In genomic region chr13:53137777-53138176, GRCh38 we compare ENCODE assay signal across 11 cellular contexts.
DNase-seq lines count a peak whose midpoint lies in the region; ATAC-seq, FAIRE-seq and TF ChIP-seq lines count a peak whose summit lies in the region.
"Had no signal": no experiment of that assay in that cellular context is flagged by ENCODE, and none has a peak within 500 bp of the region (broad histone marks: within the 10 kb centered on the region; RNA-seq: fewer than 3 reads in every experiment).

No MANE protein-coding gene starts in this region.

- FAIRE-seq in GM12891 (lab: Jason Lieb, UNC), result no peak

- no peak for TF ChIP-seq POLR2A in GM12891 (IDR thresholded peaks at IDR 0.05; ENCODE audit: low read depth, low read length)

- no peaks in the 10 kb centered on the region for H3K4me1 Mint-ChIP-seq in nephron
- H3K4me1 Mint-ChIP-seq: central memory CD8-positive, alpha-beta T cell had no signal

- H3K4me3 Mint-ChIP-seq in nephron, result no peak overlapping the region
- H3K4me3 Mint-ChIP-seq: central memory CD8-positive, alpha-beta T cell had no signal

- H3K36me3 ChIP-seq in colonic mucosa (no peaks in the 10 kb centered on the region), mucosa of descending colon (ENCODE audit: low read depth) (no peaks in the 10 kb centered on the region)
- H3K36me3 ChIP-seq: transverse colon had no signal

- TF ChIP-seq CTCF in AG04450 (IDR thresholded peaks at IDR 0.05; ENCODE audit: low read depth, low read length) (no peak), colonic mucosa (IDR thresholded peaks at IDR 0.05) (no peak), nephron (IDR thresholded peaks at IDR 0.05; ENCODE audit: unreplicated experiment in 3 of 3) (no peak), mucosa of descending colon (IDR thresholded peaks at IDR 0.05) (no peak)

- no peak overlapping the region for H3K9ac ChIP-seq in colonic mucosa (ENCODE audit: low read depth in 2 of 2, low read length in 2 of 2)

- CTCF ChIA-PET in AG04450 (lab: Charles Lee), result interaction anchor here (2.0 kb wide), 1 partner anchor 14 kb away, joined by 14 read pairs; no protein-coding TSS in a partner anchor

- no peaks in the 10 kb centered on the region for H3K27me3 Mint-ChIP-seq in nephron (ENCODE audit: low read depth)
- H3K27me3 Mint-ChIP-seq: central memory CD8-positive, alpha-beta T cell had no signal

- H3K36me3 Mint-ChIP-seq in nephron (ENCODE audit: low read depth), result no peaks in the 10 kb centered on the region

- H3K4me3 ChIP-seq in AG04450 (ENCODE audit: low read depth, low read length) (no peak overlapping the region), colonic mucosa (no peak overlapping the region), mucosa of descending colon (no peak overlapping the region)
- H3K4me3 ChIP-seq: transverse colon had no signal

- H3K4me1 ChIP-seq in colonic mucosa (no peaks in the 10 kb centered on the region), mucosa of descending colon (ENCODE audit: low read depth) (no peaks in the 10 kb centered on the region)
- H3K4me1 ChIP-seq: transverse colon had no signal

- H3K27me3 ChIP-seq in AG04450 (ENCODE audit: control insufficient read depth, insufficient read depth, low read length), result no peaks in the 10 kb centered on the region
- no peaks in the 10 kb centered on the region for H3K27me3 ChIP-seq in colonic mucosa
- H3K27me3 ChIP-seq: transverse colon had no signal

- H3K27ac Mint-ChIP-seq in nephron, result peak overlapping the region; percentile 44 to 74 (median 61)

- peak overlapping the region; percentile 81 for H3K27ac ChIP-seq in AG04450 (ENCODE audit: low read depth, low read length)
- H3K27ac ChIP-seq in colonic mucosa, result no peak overlapping the region

- DNase-seq in AG04450 (ENCODE audit: low read depth, low spot score) (peak; percentile 66), HS-27A (ENCODE audit: low read depth) (peak; percentile 47), colonic mucosa (peak; percentile 27), GM12891 (ENCODE audit: insufficient read length, low spot score) (no peak), NCI-H82 treated with DMSO at 0.1 percent for 48 hours (lab: John Stamatoyannopoulos, UW; ENCODE audit: unreplicated experiment) (no peak), mucosa of descending colon (no peak)
- DNase-seq in stimulated activated CD4-positive, alpha-beta T cell treated with anti-CD3 and anti-CD28 coated beads, Interleukin-1b, Interleukin-23, amount 100 ng/mL, for 48 hours, result no peak
- DNase-seq: SHP77 treated with DMSO at 0.1 percent for 48 hours, transverse colon had no signal

- no peak for ATAC-seq in mucosa of descending colon

- POLR2A ChIA-PET in AG04450 (lab: Yijun Ruan, JAX), result no interaction called here

- H3K9me3 ChIP-seq in AG04450 (ENCODE audit: control insufficient read depth, insufficient read depth, low read length), result peaks cover 4% of the 10 kb centered on the region; the same call in 1 of the 2 replicates
- no peaks in the 10 kb centered on the region for H3K9me3 ChIP-seq in colonic mucosa
- no peaks in the 10 kb centered on the region for H3K9me3 ChIP-seq in mucosa of descending colon
- H3K9me3 ChIP-seq: transverse colon had no signal

- H3K9me3 Mint-ChIP-seq in nephron, result no peaks in the 10 kb centered on the region
- H3K9me3 Mint-ChIP-seq: central memory CD8-positive, alpha-beta T cell had no signal

- intact Hi-C loops in colonic mucosa (cut with DNase I) (no loop called here), mucosa of descending colon (cut with DNase I, micrococcal nuclease) (no loop called here)

TF ChIP-seq in GM12891, 5 proteins besides CTCF, POLR2A, EP300 and RAD21:
- TF ChIP-seq TAF1 (IDR thresholded peaks at IDR 0.05; ENCODE audit: low read depth, low read length), result no peak
TF ChIP-seq in GM12891: peak in this region for 0.

Comparison
In these comparisons a context has a peak if more than half of its experiments do, and no peak if none do; other contexts are left out.
1. DNase-seq: peak in AG04450 (single experiment), HS-27A (single experiment) and colonic mucosa (single experiment); none in GM12891 (single experiment), NCI-H82 treated with DMSO at 0.1 percent for 48 hours (single experiment), stimulated activated CD4-positive, alpha-beta T cell treated with anti-CD3 and anti-CD28 coated beads, Interleukin-1b, Interleukin-23, amount 100 ng/mL, for 48 hours (single experiment) and mucosa of descending colon (0 of 3).